1 cellular context compared by ENCODE assay signal in genomic region chrX:109685656-109686078, GRCh38.
A peak's percentile ranks its signal among the peaks of the same experiment; 100 is the strongest.
TF ChIP-seq lines count a peak whose summit lies in the region.

No MANE protein-coding gene starts in this region.

TF ChIP-seq in GM12878, 131 proteins besides CTCF, POLR2A, EP300 and RAD21 (continued from another document):
- TF ChIP-seq CUX1 (IDR thresholded peaks at IDR 0.05; ENCODE audit: insufficient replicate concordance, low read depth, low read length) (no peak), RELB (IDR thresholded peaks at IDR 0.05; ENCODE audit: low read depth) (peak; percentile 45; the same call in 1 of the 2 replicates), TCF7 (IDR thresholded peaks at IDR 0.05; ENCODE audit: borderline replicate concordance) (peak; percentile 60; the same call in 1 of the 2 replicates), CEBPZ (IDR thresholded peaks at IDR 0.05; ENCODE audit: low read depth, low read length) (no peak)
